ENCODE assay signal across 12 cellular contexts in the genomic region with DNA sequence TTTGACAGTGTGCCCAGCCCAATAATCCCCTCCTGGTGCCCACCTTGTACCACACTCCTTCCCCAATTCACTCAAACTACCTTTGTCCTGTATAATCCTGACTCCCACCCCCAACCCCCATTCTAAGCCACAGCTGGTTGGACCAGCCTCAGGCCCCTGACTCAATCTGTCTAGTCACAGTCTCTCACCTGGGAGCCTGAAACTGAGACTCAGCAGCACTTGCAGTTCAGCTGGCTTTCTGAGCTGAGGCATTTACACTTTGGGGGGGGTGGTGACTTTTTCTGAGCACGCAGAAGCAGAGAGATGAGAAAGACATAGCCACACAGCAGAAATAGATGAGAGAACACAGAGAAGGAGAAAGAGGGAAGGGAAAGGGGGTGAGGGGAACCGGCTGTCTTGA.
DNase-seq lines count a peak whose midpoint lies in the region; ATAC-seq, FAIRE-seq and TF ChIP-seq lines count a peak whose summit lies in the region.
"Had no signal": no experiment of that assay in that cellular context is flagged by ENCODE, and none has a peak within 500 bp of the region (broad histone marks: within the 10 kb centered on the region; RNA-seq: fewer than 3 reads in every experiment).

No MANE protein-coding gene starts in this region.

- in situ Hi-C loops in HepG2 (cut with HindIII; ENCODE audit: extremely low pct_ligation_motif_present, low pct_unique_long_range_greater_than_20kb) = no loop called here

- intact Hi-C loops in activated CD4-positive, alpha-beta T cell treated with anti-CD3 and anti-CD28 coated beads for 36 hours (cut with DNase I, micrococcal nuclease) = loop anchor here (2.0 to 10.0 kb wide), 4 partner anchors 80 to 245 kb away; no protein-coding TSS in a partner anchor
- intact Hi-C loops in HepG2 (cut with micrococcal nuclease; ENCODE audit: unreplicated experiment) = no loop called here

- no peaks in the 10 kb centered on the region for H3K9me3 ChIP-seq in HepG2 (ENCODE audit: low read length)

- H3K4me3 ChIP-seq in HepG2 (replicated peaks in 1 of 3; ENCODE audit: insufficient read depth in 1 of 3, low read depth in 2 of 3, low read length in 3 of 3) = no peak overlapping the region
- H3K4me3 ChIP-seq: left lung, skin epidermis, tibial nerve had no signal

- peaks cover 3% of the 10 kb centered on the region for H3K9me3 Mint-ChIP-seq in activated CD4-positive, alpha-beta T cell treated with anti-CD3 and anti-CD28 coated beads for 36 hours (ENCODE audit: low read depth)

- no peak overlapping the region for H3K27ac ChIP-seq in HepG2 (ENCODE audit: extremely low read length, insufficient read depth, low read length)
- H3K27ac ChIP-seq: left lung, skin epidermis, tibial nerve had no signal

- BruUV-seq in HepG2 (replicated peaks; lab: Mats Ljungman, UMichigan) = no TSS peak

- peaks cover 2% of the 10 kb centered on the region for H3K36me3 Mint-ChIP-seq in activated CD4-positive, alpha-beta T cell treated with anti-CD3 and anti-CD28 coated beads for 36 hours (ENCODE audit: low read depth)

- peaks cover 2% of the 10 kb centered on the region for H3K27me3 Mint-ChIP-seq in activated CD4-positive, alpha-beta T cell treated with anti-CD3 and anti-CD28 coated beads for 36 hours

- peak; percentile 75 for ATAC-seq in activated CD4-positive, alpha-beta T cell treated with anti-CD3 and anti-CD28 coated beads for 36 hours
- ATAC-seq in GM21723 (IDR thresholded peaks at IDR 0.05; ENCODE audit: unreplicated experiment) (peak; percentile 86), HG03442 (IDR thresholded peaks at IDR 0.05; ENCODE audit: unreplicated experiment) (peak; percentile 86), HG03196 (IDR thresholded peaks at IDR 0.05; ENCODE audit: unreplicated experiment) (no peak), HepG2 (no peak), SK-N-SH treated with all-trans-retinoic acid at 6 μM for 48 hours (no peak)
- ATAC-seq: left lung had no signal

- H3K4me2 ChIP-seq in HepG2 (ENCODE audit: low read depth, low read length) = no peak overlapping the region

- peak overlapping the region; percentile 72 for H3K27ac Mint-ChIP-seq in activated CD4-positive, alpha-beta T cell treated with anti-CD3 and anti-CD28 coated beads for 36 hours

- TF ChIP-seq POLR2A in HepG2 (IDR thresholded peaks at IDR 0.05; ENCODE audit: insufficient read depth in 1 of 2, low read depth in 2 of 2, low read length in 2 of 2) = no peak

- H2AFZ ChIP-seq in HepG2 (ENCODE audit: low read length) = no peak overlapping the region

- H3K79me2 ChIP-seq in HepG2 (ENCODE audit: insufficient read depth, low read length) = no peaks in the 10 kb centered on the region

- H3K27me3 ChIP-seq in HepG2 (ENCODE audit: control insufficient read depth in 1 of 2, insufficient read depth in 2 of 2, low read length in 2 of 2) = no peaks in the 10 kb centered on the region
- H3K27me3 ChIP-seq: left lung, tibial nerve had no signal

- POLR2A ChIA-PET in activated CD4-positive, alpha-beta T cell treated with anti-CD3 and anti-CD28 coated beads for 36 hours (lab: Charles Lee) = interaction anchor here (1.2 to 1.4 kb wide), 2 partner anchors 9 to 15 kb away, joined by 3 read pairs; no protein-coding TSS in a partner anchor
- POLR2A ChIA-PET in HepG2 (lab: Yijun Ruan, JAX) = no interaction called here

- FAIRE-seq in HepG2 (lab: Jason Lieb, UNC) = no peak

- DNase-seq in activated CD4-positive, alpha-beta T cell treated with anti-CD3 and anti-CD28 coated beads for 36 hours = peak; percentile 74
- DNase-seq in activated CD4-positive, alpha-beta T cell treated with anti-CD3 and anti-CD28 coated beads, Interleukin-2, amount 50 U/mL, for 1 hour = no peak
- peak; percentile 37 to 41 for DNase-seq in stimulated activated CD4-positive, alpha-beta T cell treated with anti-CD3 and anti-CD28 coated beads, Interleukin-15, amount 100 ng/mL, for 48 hours (ENCODE audit: low read depth in 2 of 2)
- DNase-seq in HepG2 (ENCODE audit: low spot score) = no peak
- DNase-seq: GF-D8, left lung had no signal

- TF ChIP-seq CTCF in HepG2 (CRISPR knock-in tag; IDR thresholded peaks at IDR 0.05) = no peak

- 80% methylated on average over 2 of the region's 2 CpGs for WGBS in HepG2 (ENCODE audit: low lambda C conversion rate)

- TF ChIP-seq EP300 in HepG2 (IDR thresholded peaks at IDR 0.05; ENCODE audit: low read depth in 2 of 2, low read length in 2 of 2) = no peak
- TF ChIP-seq EP300 in HepG2 (CRISPR knock-in tag; IDR thresholded peaks at IDR 0.05; ENCODE audit: borderline replicate concordance) = no peak

- H3K4me1 Mint-ChIP-seq in activated CD4-positive, alpha-beta T cell treated with anti-CD3 and anti-CD28 coated beads for 36 hours = peaks cover 23% of the 10 kb centered on the region

- no peaks in the 10 kb centered on the region for H3K36me3 ChIP-seq in HepG2 (replicated peaks in 1 of 2; ENCODE audit: control insufficient read depth in 1 of 2, insufficient read depth in 2 of 2, low read length in 2 of 2)
- H3K36me3 ChIP-seq: left lung, tibial nerve had no signal

- CTCF ChIA-PET in activated CD4-positive, alpha-beta T cell treated with anti-CD3 and anti-CD28 coated beads for 36 hours (lab: Charles Lee) = interaction anchor here (1.1 to 1.9 kb wide), 2 partner anchors 10 to 150 kb away, joined by 3 to 7 read pairs; no protein-coding TSS in a partner anchor
- CTCF ChIA-PET in HepG2 (lab: Yijun Ruan, JAX; ENCODE audit: low intra/inter-chr PET ratio, low total read pairs) = no interaction called here

- no peak overlapping the region for H3K4me3 Mint-ChIP-seq in activated CD4-positive, alpha-beta T cell treated with anti-CD3 and anti-CD28 coated beads for 36 hours

- TF ChIP-seq RAD21 in HepG2 (CRISPR knock-in tag; IDR thresholded peaks at IDR 0.05) = no peak

- H4K20me1 ChIP-seq in HepG2 (ENCODE audit: insufficient read depth, low read length) = no peaks in the 10 kb centered on the region

- peaks cover 33% of the 10 kb centered on the region for H3K4me1 ChIP-seq in HepG2 (ENCODE audit: insufficient read depth, low read length)
- H3K4me1 ChIP-seq: left lung, tibial nerve had no signal

- H3K9ac ChIP-seq in HepG2 (ENCODE audit: insufficient read depth, low read depth, low read length) = no peak overlapping the region

TF ChIP-seq in HepG2, 621 proteins besides CTCF, POLR2A, EP300 and RAD21 (continues in another document):
- TF ChIP-seq ZNF552 (CRISPR knock-in tag; IDR thresholded peaks at IDR 0.05; ENCODE audit: borderline replicate concordance) = no peak
- TF ChIP-seq TBX2 (CRISPR knock-in tag; IDR thresholded peaks at IDR 0.05; ENCODE audit: borderline replicate concordance) = no peak
- no peak for TF ChIP-seq ZNF614 (CRISPR knock-in tag; IDR thresholded peaks at IDR 0.05; ENCODE audit: borderline replicate concordance)
- TF ChIP-seq ZNF501 (CRISPR knock-in tag; IDR thresholded peaks at IDR 0.05) = no peak
- no peak for TF ChIP-seq SMAD3 (CRISPR knock-in tag; IDR thresholded peaks at IDR 0.05)
- TF ChIP-seq ZNF781 (CRISPR knock-in tag; IDR thresholded peaks at IDR 0.05; ENCODE audit: borderline replicate concordance, not compliant biosample characterization) = no peak
- no peak for TF ChIP-seq TRAFD1 (CRISPR knock-in tag; IDR thresholded peaks at IDR 0.05; ENCODE audit: borderline replicate concordance)
- no peak for TF ChIP-seq NFYB (CRISPR knock-in tag; IDR thresholded peaks at IDR 0.05)
- TF ChIP-seq NR2C2 (CRISPR knock-in tag; IDR thresholded peaks at IDR 0.05; ENCODE audit: borderline replicate concordance) = no peak
- TF ChIP-seq IRX3 (CRISPR knock-in tag; IDR thresholded peaks at IDR 0.05; ENCODE audit: borderline replicate concordance, low read depth) = no peak
- no peak for TF ChIP-seq MXD4 (CRISPR knock-in tag; IDR thresholded peaks at IDR 0.05)

TF ChIP-seq in SK-N-SH treated with all-trans-retinoic acid at 6 μM for 48 hours, 23 proteins besides CTCF, POLR2A, EP300 and RAD21 (continues in another document):
- TF ChIP-seq ESRRG (CRISPR knock-in tag; IDR thresholded peaks at IDR 0.05) = no peak
- no peak for TF ChIP-seq RARB (CRISPR knock-in tag; IDR thresholded peaks at IDR 0.05)
- no peak for TF ChIP-seq BACH2 (CRISPR knock-in tag; IDR thresholded peaks at IDR 0.05; ENCODE audit: borderline replicate concordance)
- TF ChIP-seq ZFP3 (CRISPR knock-in tag; IDR thresholded peaks at IDR 0.05) = no peak
- no peak for TF ChIP-seq ZFP30 (CRISPR knock-in tag; IDR thresholded peaks at IDR 0.05)
- no peak for TF ChIP-seq ZNF70 (CRISPR knock-in tag; IDR thresholded peaks at IDR 0.05)
- no peak for TF ChIP-seq OSR1 (CRISPR knock-in tag; IDR thresholded peaks at IDR 0.05)
- TF ChIP-seq ZC3H10 (CRISPR knock-in tag; IDR thresholded peaks at IDR 0.05) = no peak
- TF ChIP-seq, protein P1, sequence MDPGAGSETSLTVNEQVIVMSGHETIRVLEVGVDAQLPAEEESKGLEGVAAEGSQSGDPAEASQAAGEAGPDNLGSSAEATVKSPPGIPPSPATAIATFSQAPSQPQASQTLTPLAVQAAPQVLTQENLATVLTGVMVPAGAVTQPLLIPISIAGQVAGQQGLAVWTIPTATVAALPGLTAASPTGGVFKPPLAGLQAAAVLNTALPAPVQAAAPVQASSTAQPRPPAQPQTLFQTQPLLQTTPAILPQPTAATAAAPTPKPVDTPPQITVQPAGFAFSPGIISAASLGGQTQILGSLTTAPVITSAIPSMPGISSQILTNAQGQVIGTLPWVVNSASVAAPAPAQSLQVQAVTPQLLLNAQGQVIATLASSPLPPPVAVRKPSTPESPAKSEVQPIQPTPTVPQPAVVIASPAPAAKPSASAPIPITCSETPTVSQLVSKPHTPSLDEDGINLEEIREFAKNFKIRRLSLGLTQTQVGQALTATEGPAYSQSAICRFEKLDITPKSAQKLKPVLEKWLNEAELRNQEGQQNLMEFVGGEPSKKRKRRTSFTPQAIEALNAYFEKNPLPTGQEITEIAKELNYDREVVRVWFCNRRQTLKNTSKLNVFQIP (CRISPR knock-in tag; IDR thresholded peaks at IDR 0.05; ENCODE audit: borderline replicate concordance, low read depth) = no peak
- no peak for TF ChIP-seq CSDC2 (CRISPR knock-in tag; IDR thresholded peaks at IDR 0.05)
- TF ChIP-seq ARNTL (CRISPR knock-in tag; IDR thresholded peaks at IDR 0.05; ENCODE audit: borderline replicate concordance, low read depth) = no peak
- no peak for TF ChIP-seq ZNF8 (CRISPR knock-in tag; IDR thresholded peaks at IDR 0.05)
- no peak for TF ChIP-seq TCF4 (CRISPR knock-in tag; IDR thresholded peaks at IDR 0.05; ENCODE audit: borderline replicate concordance)
- no peak for TF ChIP-seq GLIS3 (CRISPR knock-in tag; IDR thresholded peaks at IDR 0.05)
- no peak for TF ChIP-seq PPARA (CRISPR knock-in tag; IDR thresholded peaks at IDR 0.05; ENCODE audit: borderline replicate concordance)
- no peak for TF ChIP-seq SNAI2 (CRISPR knock-in tag; IDR thresholded peaks at IDR 0.05)

Comparison
In these comparisons a context has a peak if more than half of its experiments do, and no peak if none do; other contexts are left out.
1. DNase-seq: peak in activated CD4-positive, alpha-beta T cell treated with anti-CD3 and anti-CD28 coated beads for 36 hours (single experiment) and stimulated activated CD4-positive, alpha-beta T cell treated with anti-CD3 and anti-CD28 coated beads, Interleukin-15, amount 100 ng/mL, for 48 hours (2 of 2); none in activated CD4-positive, alpha-beta T cell treated with anti-CD3 and anti-CD28 coated beads, Interleukin-2, amount 50 U/mL, for 1 hour (single experiment) and HepG2 (single experiment).
2. ATAC-seq: peak in activated CD4-positive, alpha-beta T cell treated with anti-CD3 and anti-CD28 coated beads for 36 hours (single experiment), GM21723 (single experiment) and HG03442 (single experiment); none in HG03196 (single experiment), HepG2 (single experiment) and SK-N-SH treated with all-trans-retinoic acid at 6 μM for 48 hours (single experiment).